In the genomic region with DNA sequence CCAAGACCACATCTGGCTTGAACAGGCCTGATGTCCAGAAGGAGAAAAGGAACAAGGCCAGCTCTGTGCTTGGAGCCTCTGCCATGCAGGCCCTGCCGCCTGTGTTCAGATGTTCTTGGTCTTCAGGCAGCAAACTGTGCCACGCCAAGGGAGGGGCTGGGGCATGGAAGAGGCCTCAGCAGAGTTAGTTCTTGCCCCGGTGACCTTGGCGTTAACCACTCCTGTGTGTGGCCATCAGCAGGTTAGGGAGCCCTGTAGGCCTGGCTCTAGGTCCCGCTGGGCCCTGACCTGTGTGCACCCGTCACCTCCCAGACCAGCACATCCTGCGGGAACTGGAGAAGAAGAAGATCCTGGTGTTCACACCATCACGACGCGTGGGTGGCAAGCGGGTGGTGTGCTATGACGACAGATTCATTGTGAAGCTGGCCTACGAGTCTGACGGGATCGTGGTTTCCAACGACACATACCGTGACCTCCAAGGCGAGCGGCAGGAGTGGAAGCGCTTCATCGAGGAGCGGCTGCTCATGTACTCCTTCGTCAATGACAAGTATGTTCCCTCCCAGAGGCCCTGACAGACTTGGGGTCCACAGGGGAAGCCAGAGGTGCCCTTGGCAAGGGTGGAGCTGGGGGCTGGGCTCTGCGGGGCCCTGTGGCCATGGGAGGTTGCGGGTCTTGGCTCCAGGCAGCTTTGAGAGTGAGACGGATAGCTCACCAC, we compare ENCODE assay signal across 13 cellular contexts. TPM values are rescaled to one million over a fixed set of nuclear protein-coding genes. Genes with fewer than 3 reads are reported as not detected.
DNase-seq lines count a peak whose midpoint lies in the region; ATAC-seq, FAIRE-seq and TF ChIP-seq lines count a peak whose summit lies in the region.
"Had no signal": no experiment of that assay in that cellular context is flagged by ENCODE, and none has a peak within 500 bp of the region (broad histone marks: within the 10 kb centered on the region; RNA-seq: fewer than 3 reads in every experiment).

No MANE protein-coding gene starts in this region.

- CTCF ChIA-PET in WTC11 (lab: Charles Lee) = no interaction called here

- ATAC-seq in WTC11 (no peak), GM21737 (IDR thresholded peaks at IDR 0.05; ENCODE audit: unreplicated experiment) (no peak)

- peak overlapping the region; percentile 65; the same call in 1 of the 2 replicates for H3K27ac Mint-ChIP-seq in WTC11
- H3K27ac Mint-ChIP-seq: neural progenitor cell had no signal

- peaks cover 28 to 47% of the 10 kb centered on the region in 2 donors for H3K4me1 ChIP-seq in kidney (ENCODE audit: control insufficient read depth in 1 of 2, insufficient read depth in 1 of 2, low read depth in 1 of 2, low read length in 2 of 2)
- H3K4me1 ChIP-seq: neural progenitor cell had no signal

- H3K27ac ChIP-seq in coronary artery (peak overlapping the region; percentile 98 to 99), kidney (ENCODE audit: low read depth in 2 of 2, low read length in 2 of 2) (peak overlapping the region in 1 of 2 donors; percentile 3)
- H3K27ac ChIP-seq: neural progenitor cell had no signal

- peak; percentile 49; the same call in 1 of the 2 replicates for TF ChIP-seq POLR2A in GM12892 (IDR thresholded peaks at IDR 0.05; ENCODE audit: low read depth, low read length)

- POLR2A ChIA-PET in WTC11 (lab: Charles Lee) = no interaction called here

- H3K9me3 ChIP-seq in kidney (ENCODE audit: control insufficient read depth in 1 of 2, low read length in 2 of 2) = no peaks in the 10 kb centered on the region

- no peak for DNase-seq in GM12892 (ENCODE audit: insufficient read length)
- no peak for DNase-seq in WTC11 (ENCODE audit: low spot score)
- no peak for DNase-seq in coronary artery (ENCODE audit: low spot score)
- DNase-seq in stimulated activated CD4-positive, alpha-beta T cell treated with anti-CD3 and anti-CD28 coated beads, Interleukin-15, amount 100 ng/mL, for 24 hours = peak; percentile 69
- DNase-seq in NCI-H1930 (lab: John Stamatoyannopoulos, UW) = no peak
- DNase-seq in kidney = no peak
- no peak for DNase-seq in mucosa of gallbladder (ENCODE audit: low spot score)
- DNase-seq: DMS79, NCI-H82 had no signal

- no peak for TF ChIP-seq CTCF in WTC11 (IDR thresholded peaks at IDR 0.05)
- TF ChIP-seq CTCF in coronary artery (IDR thresholded peaks at IDR 0.05) = no peak
- TF ChIP-seq CTCF in kidney (IDR thresholded peaks at IDR 0.05; ENCODE audit: borderline replicate concordance, extremely low read depth, insufficient read depth) = no peak

- no peaks in the 10 kb centered on the region for H3K9me3 Mint-ChIP-seq in WTC11
- H3K9me3 Mint-ChIP-seq: neural progenitor cell had no signal

- no peak for FAIRE-seq in GM12892 (lab: Jason Lieb, UNC)
- no peak for FAIRE-seq in kidney (lab: Jason Lieb, UNC)
- FAIRE-seq: colon, TTC549 had no signal

- no peak overlapping the region for H3K4me3 Mint-ChIP-seq in WTC11
- H3K4me3 Mint-ChIP-seq: neural progenitor cell had no signal

- peaks cover 29% of the 10 kb centered on the region for H3K4me1 Mint-ChIP-seq in WTC11

- no peak overlapping the region for H3K9ac ChIP-seq in kidney (ENCODE audit: low read length in 2 of 2)
- H3K9ac ChIP-seq: neural progenitor cell had no signal

- no peaks in the 10 kb centered on the region for H3K27me3 Mint-ChIP-seq in WTC11 (ENCODE audit: low read depth)

- H3K4me3 ChIP-seq in coronary artery (no peak overlapping the region), kidney (ENCODE audit: low read length in 2 of 2) (no peak overlapping the region)
- H3K4me3 ChIP-seq: neural progenitor cell had no signal

- intact Hi-C loops in kidney (cut with DNase I) = no loop called here

- peaks cover 25% of the 10 kb centered on the region for H3K36me3 Mint-ChIP-seq in WTC11
- H3K36me3 Mint-ChIP-seq: neural progenitor cell had no signal

- H3K36me3 ChIP-seq in kidney (ENCODE audit: control insufficient read depth in 1 of 2, insufficient read depth in 2 of 2, low read length in 2 of 2) = peaks cover 27 to 49% of the 10 kb centered on the region in 2 donors
- H3K36me3 ChIP-seq: neural progenitor cell had no signal

TF ChIP-seq in WTC11, 78 proteins besides CTCF, POLR2A, EP300 and RAD21:
- TF ChIP-seq ZNF671 (CRISPR knock-in tag; IDR thresholded peaks at IDR 0.05) (no peak), NFYB (CRISPR knock-in tag; conservative IDR thresholded peaks at IDR 0.05; ENCODE audit: low read depth) (no peak), ATF1 (CRISPR knock-in tag; IDR thresholded peaks at IDR 0.05) (no peak), CREB1 (CRISPR knock-in tag; IDR thresholded peaks at IDR 0.05) (no peak), SMAD4 (CRISPR knock-in tag; IDR thresholded peaks at IDR 0.05) (no peak), CREM (CRISPR knock-in tag; IDR thresholded peaks at IDR 0.05) (no peak), ZNF263 (CRISPR knock-in tag; IDR thresholded peaks at IDR 0.05; ENCODE audit: low read depth) (no peak), NR2C2 (CRISPR knock-in tag; IDR thresholded peaks at IDR 0.05) (no peak), CBFB (CRISPR knock-in tag; IDR thresholded peaks at IDR 0.05; ENCODE audit: low read depth) (no peak), ZBTB21 (CRISPR knock-in tag; IDR thresholded peaks at IDR 0.05; ENCODE audit: borderline replicate concordance) (no peak), ZNF416 (CRISPR knock-in tag; IDR thresholded peaks at IDR 0.05) (no peak), SOX15 (CRISPR knock-in tag; IDR thresholded peaks at IDR 0.05) (no peak), ZNF317 (CRISPR knock-in tag; IDR thresholded peaks at IDR 0.05; ENCODE audit: borderline replicate concordance, low read depth) (no peak)
- TF ChIP-seq, protein P1, sequence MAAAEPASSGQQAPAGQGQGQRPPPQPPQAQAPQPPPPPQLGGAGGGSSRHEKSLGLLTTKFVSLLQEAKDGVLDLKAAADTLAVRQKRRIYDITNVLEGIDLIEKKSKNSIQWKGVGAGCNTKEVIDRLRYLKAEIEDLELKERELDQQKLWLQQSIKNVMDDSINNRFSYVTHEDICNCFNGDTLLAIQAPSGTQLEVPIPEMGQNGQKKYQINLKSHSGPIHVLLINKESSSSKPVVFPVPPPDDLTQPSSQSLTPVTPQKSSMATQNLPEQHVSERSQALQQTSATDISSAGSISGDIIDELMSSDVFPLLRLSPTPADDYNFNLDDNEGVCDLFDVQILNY (CRISPR knock-in tag; IDR thresholded peaks at IDR 0.05) = no peak
- TF ChIP-seq, protein P2, sequence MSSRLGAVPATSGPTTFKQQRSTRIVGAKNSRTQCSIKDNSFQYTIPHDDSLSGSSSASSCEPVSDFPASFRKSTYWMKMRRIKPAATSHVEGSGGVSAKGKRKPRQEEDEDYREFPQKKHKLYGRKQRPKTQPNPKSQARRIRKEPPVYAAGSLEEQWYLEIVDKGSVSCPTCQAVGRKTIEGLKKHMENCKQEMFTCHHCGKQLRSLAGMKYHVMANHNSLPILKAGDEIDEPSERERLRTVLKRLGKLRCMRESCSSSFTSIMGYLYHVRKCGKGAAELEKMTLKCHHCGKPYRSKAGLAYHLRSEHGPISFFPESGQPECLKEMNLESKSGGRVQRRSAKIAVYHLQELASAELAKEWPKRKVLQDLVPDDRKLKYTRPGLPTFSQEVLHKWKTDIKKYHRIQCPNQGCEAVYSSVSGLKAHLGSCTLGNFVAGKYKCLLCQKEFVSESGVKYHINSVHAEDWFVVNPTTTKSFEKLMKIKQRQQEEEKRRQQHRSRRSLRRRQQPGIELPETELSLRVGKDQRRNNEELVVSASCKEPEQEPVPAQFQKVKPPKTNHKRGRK (CRISPR knock-in tag; IDR thresholded peaks at IDR 0.05; ENCODE audit: borderline replicate concordance) = no peak
- TF ChIP-seq, protein P3, sequence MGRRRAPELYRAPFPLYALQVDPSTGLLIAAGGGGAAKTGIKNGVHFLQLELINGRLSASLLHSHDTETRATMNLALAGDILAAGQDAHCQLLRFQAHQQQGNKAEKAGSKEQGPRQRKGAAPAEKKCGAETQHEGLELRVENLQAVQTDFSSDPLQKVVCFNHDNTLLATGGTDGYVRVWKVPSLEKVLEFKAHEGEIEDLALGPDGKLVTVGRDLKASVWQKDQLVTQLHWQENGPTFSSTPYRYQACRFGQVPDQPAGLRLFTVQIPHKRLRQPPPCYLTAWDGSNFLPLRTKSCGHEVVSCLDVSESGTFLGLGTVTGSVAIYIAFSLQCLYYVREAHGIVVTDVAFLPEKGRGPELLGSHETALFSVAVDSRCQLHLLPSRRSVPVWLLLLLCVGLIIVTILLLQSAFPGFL (CRISPR knock-in tag; IDR thresholded peaks at IDR 0.05; ENCODE audit: borderline replicate concordance) = no peak
- TF ChIP-seq, protein P4, sequence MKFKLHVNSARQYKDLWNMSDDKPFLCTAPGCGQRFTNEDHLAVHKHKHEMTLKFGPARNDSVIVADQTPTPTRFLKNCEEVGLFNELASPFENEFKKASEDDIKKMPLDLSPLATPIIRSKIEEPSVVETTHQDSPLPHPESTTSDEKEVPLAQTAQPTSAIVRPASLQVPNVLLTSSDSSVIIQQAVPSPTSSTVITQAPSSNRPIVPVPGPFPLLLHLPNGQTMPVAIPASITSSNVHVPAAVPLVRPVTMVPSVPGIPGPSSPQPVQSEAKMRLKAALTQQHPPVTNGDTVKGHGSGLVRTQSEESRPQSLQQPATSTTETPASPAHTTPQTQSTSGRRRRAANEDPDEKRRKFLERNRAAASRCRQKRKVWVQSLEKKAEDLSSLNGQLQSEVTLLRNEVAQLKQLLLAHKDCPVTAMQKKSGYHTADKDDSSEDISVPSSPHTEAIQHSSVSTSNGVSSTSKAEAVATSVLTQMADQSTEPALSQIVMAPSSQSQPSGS (CRISPR knock-in tag; IDR thresholded peaks at IDR 0.05; ENCODE audit: borderline replicate concordance, low read depth) = no peak
- TF ChIP-seq, protein P5, sequence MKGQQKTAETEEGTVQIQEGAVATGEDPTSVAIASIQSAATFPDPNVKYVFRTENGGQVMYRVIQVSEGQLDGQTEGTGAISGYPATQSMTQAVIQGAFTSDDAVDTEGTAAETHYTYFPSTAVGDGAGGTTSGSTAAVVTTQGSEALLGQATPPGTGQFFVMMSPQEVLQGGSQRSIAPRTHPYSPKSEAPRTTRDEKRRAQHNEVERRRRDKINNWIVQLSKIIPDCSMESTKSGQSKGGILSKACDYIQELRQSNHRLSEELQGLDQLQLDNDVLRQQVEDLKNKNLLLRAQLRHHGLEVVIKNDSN (CRISPR knock-in tag; IDR thresholded peaks at IDR 0.05) = no peak

RNA-seq across cellular contexts. Expression of a gene that starts 7.1 kb away (rescaled TPM):
- 9.8 TPM for polyA plus RNA-seq in GM12892 (2012; ENCODE audit: missing spikeins)
- total RNA-seq in WTC11 (2021) (8.4 to 10.9 TPM (median 9.6 TPM) in 3 replicates), kidney (21.1 TPM), mucosa of gallbladder (17.6 TPM)
- 3.8 TPM for polyA plus RNA-seq in kidney (ENCODE audit: insufficient read depth, low read depth, low replicate concordance)

RNA-seq across cellular contexts. Expression of a gene that starts 33.1 kb away (rescaled TPM):
- polyA plus RNA-seq in GM12892 (2012; ENCODE audit: missing spikeins) = 45.3 TPM
- 37.4 to 41.3 TPM (median 41.0 TPM) in 3 replicates for total RNA-seq in WTC11 (2021)
- 65.8 TPM for total RNA-seq in kidney
- polyA plus RNA-seq in kidney (ENCODE audit: insufficient read depth, low read depth, low replicate concordance) = 45.7 TPM
- 74.2 TPM for total RNA-seq in mucosa of gallbladder
